8 cellular contexts compared by ENCODE assay signal in the genomic region with DNA sequence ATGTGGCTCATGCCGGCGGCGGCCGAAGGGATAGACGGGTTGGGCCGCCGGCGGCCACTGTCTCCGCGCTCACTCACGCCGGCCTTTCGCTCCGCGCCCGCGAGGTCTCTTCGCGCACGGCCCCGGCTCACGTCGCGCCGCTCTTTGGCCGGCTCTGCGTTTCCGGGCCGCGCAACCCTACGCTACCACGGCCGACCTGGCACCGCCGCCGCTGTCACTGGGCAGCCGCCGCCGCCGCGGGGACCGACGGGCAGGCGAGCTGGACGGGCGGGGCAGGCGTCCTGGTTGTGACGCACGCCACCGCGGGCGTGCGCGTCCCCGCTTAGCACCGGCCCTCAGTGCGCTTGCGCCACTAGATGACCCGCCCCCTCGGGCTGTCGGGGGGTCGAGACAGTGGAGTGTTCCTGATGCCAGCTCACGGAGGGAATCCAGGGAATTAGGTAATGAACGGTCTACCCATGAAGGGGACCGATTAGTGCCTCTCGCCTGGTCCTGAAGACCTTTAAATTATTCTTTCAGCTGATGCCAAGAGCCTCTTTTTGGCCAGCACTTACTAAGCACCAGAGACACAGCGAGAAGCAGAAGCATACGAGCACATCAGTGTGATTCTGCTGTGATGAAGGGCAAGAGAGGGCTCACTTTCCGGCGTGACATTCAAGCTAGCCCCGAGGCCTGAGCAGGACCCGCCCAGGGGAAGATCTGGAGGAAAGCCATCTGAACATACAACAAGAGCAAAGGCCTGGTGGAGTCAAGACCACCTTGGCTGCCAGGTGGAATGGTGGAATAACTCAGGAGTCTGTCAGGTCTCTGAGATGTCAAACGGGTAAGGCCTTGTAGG. TPM values are rescaled to one million over a fixed set of nuclear protein-coding genes. Genes with fewer than 3 reads are reported as not detected.
DNase-seq lines count a peak whose midpoint lies in the region; ATAC-seq, FAIRE-seq and TF ChIP-seq lines count a peak whose summit lies in the region.

A gene (minus strand): TSS at position 289 of the 838 bp plus-strand sequence. CDS start 278 bp downstream, at position 11.

- intact Hi-C loops in left ventricle myocardium inferior (cut with micrococcal nuclease) (no loop called here), posterior vena cava (cut with DNase I) (no loop called here)

- FAIRE-seq in GM12892 (lab: Jason Lieb, UNC): peak; percentile 100

- peaks cover under 1% of the 10 kb centered on the region for H3K36me3 ChIP-seq in left ventricle myocardium inferior

- H3K4me1 Mint-ChIP-seq in T-helper 17 cell (peaks cover 13% of the 10 kb centered on the region), type B pancreatic cell (ENCODE audit: unreplicated experiment) (peaks cover 12% of the 10 kb centered on the region)

- no peaks in the 10 kb centered on the region for H3K9me3 ChIP-seq in T-helper 17 cell (ENCODE audit: control insufficient read depth, low read length, poor library complexity, severe bottlenecking)
- no peaks in the 10 kb centered on the region for H3K9me3 ChIP-seq in left ventricle myocardium inferior (replicated peaks)

- peak; percentile 70 for TF ChIP-seq POLR2A in GM12892 (IDR thresholded peaks at IDR 0.05; ENCODE audit: low read depth, low read length)

- H3K27ac Mint-ChIP-seq in T-helper 17 cell (peak within 1 kb of the TSS; percentile 96), type B pancreatic cell (peak within 1 kb of the TSS; percentile 91)

- H3K4me3 Mint-ChIP-seq in T-helper 17 cell (peak within 1 kb of the TSS; percentile 91), type B pancreatic cell (peak within 1 kb of the TSS; percentile 90)

- H3K4me1 ChIP-seq in left ventricle myocardium inferior: peaks cover 35% of the 10 kb centered on the region

- no peaks in the 10 kb centered on the region for H3K27me3 Mint-ChIP-seq in T-helper 17 cell
- no peaks in the 10 kb centered on the region for H3K27me3 Mint-ChIP-seq in type B pancreatic cell

- ATAC-seq in HG02678 (IDR thresholded peaks at IDR 0.05; ENCODE audit: unreplicated experiment): peak; percentile 86
- peak; percentile 85 for ATAC-seq in T-helper 17 cell

- H3K4me3 ChIP-seq in left ventricle myocardium inferior: peak within 1 kb of the TSS; percentile 99

- H3K27ac ChIP-seq in left ventricle myocardium inferior (replicated peaks): peak within 1 kb of the TSS; percentile 100

- H3K36me3 Mint-ChIP-seq in T-helper 17 cell (ENCODE audit: low read depth): no peaks in the 10 kb centered on the region
- no peaks in the 10 kb centered on the region for H3K36me3 Mint-ChIP-seq in type B pancreatic cell

- no peak for TF ChIP-seq CTCF in left ventricle myocardium inferior (IDR thresholded peaks at IDR 0.05; ENCODE audit: borderline replicate concordance)
- no peak for TF ChIP-seq CTCF in type B pancreatic cell (conservative IDR thresholded peaks at IDR 0.05)

- H3K27me3 ChIP-seq in left ventricle myocardium inferior (ENCODE audit: low read depth): no peaks in the 10 kb centered on the region

- H3K9me3 Mint-ChIP-seq in type B pancreatic cell: no peaks in the 10 kb centered on the region

- DNase-seq in GM12892 (ENCODE audit: insufficient read length): peak; percentile 94
- DNase-seq in NCI-H128 (lab: John Stamatoyannopoulos, UW; ENCODE audit: unreplicated experiment): peak; percentile 42
- DNase-seq in T-helper 17 cell: peak; percentile 66 to 68 (median 67)
- DNase-seq in amniotic stem cell (lab: John Stamatoyannopoulos, UW): peak; percentile 63
- peak; percentile 91 for DNase-seq in left ventricle myocardium inferior
- peak; percentile 97 for DNase-seq in posterior vena cava (ENCODE audit: low spot score)
- DNase-seq in type B pancreatic cell (ENCODE audit: extremely low spot score, unreplicated experiment): peak; percentile 86

RNA-seq across cellular contexts. Expression of the gene that starts here (rescaled TPM):
- 10.3 TPM for polyA plus RNA-seq in GM12892 (2012; ENCODE audit: missing spikeins)
- total RNA-seq in T-helper 17 cell (10 to 100 TPM; 30.8 to 40.4 TPM), left ventricle myocardium inferior (52.2 TPM), posterior vena cava (10 to 100 TPM; 49.6 to 69.6 TPM), type B pancreatic cell (ENCODE audit: low replicate concordance) (40.3 and 44.1 TPM in 2 replicates)

Comparison
In these comparisons a context has a peak if more than half of its experiments do, and no peak if none do; other contexts are left out.
1. Peak in every context shown above with its lines: DNase-seq, ATAC-seq, H3K4me3 ChIP-seq and H3K27ac ChIP-seq.
2. DNase-seq: peak in every context shown above with its lines; median percentile 97 in posterior vena cava; 94 in GM12892; 91 in left ventricle myocardium inferior; 86 in type B pancreatic cell; 67 in T-helper 17 cell; 63 in amniotic stem cell; 42 in NCI-H128.